In the genomic region with DNA sequence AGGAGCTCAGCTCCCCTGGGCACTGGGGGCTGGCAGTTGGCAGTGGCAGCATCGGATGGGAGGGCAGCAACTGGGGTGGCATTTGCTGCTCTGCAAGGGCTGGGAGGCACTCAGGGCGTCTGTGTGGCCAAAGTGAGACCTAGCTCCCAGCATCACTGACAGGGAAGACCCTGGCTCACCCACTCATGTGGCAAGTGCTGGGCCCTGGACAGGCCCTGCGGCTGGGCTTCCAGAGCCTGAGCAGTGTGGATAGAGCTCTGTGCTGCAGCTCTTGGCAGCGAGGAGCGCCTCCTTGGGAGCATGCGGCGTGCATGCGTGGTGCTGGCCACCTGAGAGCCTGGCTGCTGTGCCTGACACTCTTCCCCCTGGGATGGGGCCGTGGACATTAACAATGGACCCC, we compare ENCODE assay signal across 17 cellular contexts.
"Had no signal": no experiment of that assay in that cellular context is flagged by ENCODE, and none has a peak within 500 bp of the region (broad histone marks: within the 10 kb centered on the region; RNA-seq: fewer than 3 reads in every experiment).

No MANE protein-coding gene starts in this region.

- ATAC-seq: activated naive CD4-positive, alpha-beta T cell treated with anti-CD3 and anti-CD28 coated beads, Interleukin-2, amount 50 U/mL, for 72 hours; body of pancreas; foreskin keratinocyte had no signal

- H3K27me3 ChIP-seq: body of pancreas, foreskin keratinocyte, suprapubic skin had no signal

- DNase-seq: activated CD4-positive, alpha-beta memory T cell treated with anti-CD3 and anti-CD28 coated beads for 36 hours; activated CD4-positive, alpha-beta T cell treated with anti-CD3 and anti-CD28 coated beads for 1 hour; activated effector memory CD4-positive, alpha-beta T cell treated with Interleukin-2 at 50 U/mL for 16 hours; activated T-cell treated with anti-CD3 and anti-CD28 coated beads, Interleukin-2, amount 50 U/mL, for 24 hours; amygdala; cortex of kidney; effector CD8-positive, alpha-beta T cell; foreskin keratinocyte; kidney glomerular epithelial cell; midbrain; retina; T-helper 1 cell; trophoblast cell had no signal

- H3K4me3 ChIP-seq: body of pancreas, skin epidermis, suprapubic skin had no signal

- H3K27ac ChIP-seq: body of pancreas, foreskin keratinocyte, skin epidermis, suprapubic skin had no signal

- H3K9me3 ChIP-seq: body of pancreas, suprapubic skin had no signal

- H3K4me1 ChIP-seq: body of pancreas, foreskin keratinocyte, suprapubic skin had no signal
